ENCODE assay signal across 20 cellular contexts in the genomic region with DNA sequence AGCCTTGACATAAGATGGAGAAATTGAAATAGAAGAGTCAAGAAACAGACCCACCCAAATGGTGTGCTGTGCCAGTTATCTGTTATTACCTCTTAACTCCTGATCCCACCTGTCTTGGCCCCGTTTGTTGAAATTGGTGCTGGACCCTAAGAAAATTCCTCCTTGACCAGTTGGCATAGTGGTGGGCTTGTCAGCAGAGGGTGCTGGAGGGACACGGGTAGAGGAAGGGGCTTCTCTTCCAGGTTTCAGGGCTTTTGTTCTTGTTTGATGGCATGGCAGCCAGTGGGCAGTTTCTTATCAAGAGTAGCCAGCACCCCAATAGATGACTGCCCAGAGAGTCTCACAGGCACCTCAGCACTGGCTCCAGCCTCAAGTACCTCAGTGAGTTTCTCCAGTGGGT. TPM values are rescaled to one million over a fixed set of nuclear protein-coding genes. Genes with fewer than 3 reads are reported as not detected.
DNase-seq lines count a peak whose midpoint lies in the region; ATAC-seq and TF ChIP-seq lines count a peak whose summit lies in the region.
"Had no signal": no experiment of that assay in that cellular context is flagged by ENCODE, and none has a peak within 500 bp of the region (broad histone marks: within the 10 kb centered on the region; RNA-seq: fewer than 3 reads in every experiment).

No MANE protein-coding gene starts in this region.

- H3K27ac ChIP-seq in left lung: no peak overlapping the region
- H3K27ac ChIP-seq: BLaER1 treated with 17β-estradiol and CSF1 and Interleukin-3, amounts not matched to agents 10 nM and 100 nM had no signal

- intact Hi-C loops in left lung (cut with DNase I): no loop called here

- H3K4me3 ChIP-seq in left lung: no peak overlapping the region
- H3K4me3 ChIP-seq: BLaER1 treated with 17β-estradiol and CSF1 and Interleukin-3, amounts not matched to agents 10 nM and 100 nM had no signal

- H3K36me3 Mint-ChIP-seq in nephron progenitor cell (ENCODE audit: low read depth): no peaks in the 10 kb centered on the region
- H3K36me3 Mint-ChIP-seq: IgD-negative memory B cell had no signal

- H3K9me3 ChIP-seq in left lung: no peaks in the 10 kb centered on the region

- no peak overlapping the region for H3K27ac Mint-ChIP-seq in nephron progenitor cell
- H3K27ac Mint-ChIP-seq: activated CD4-positive, alpha-beta T cell treated with anti-CD3 and anti-CD28 coated beads, Interleukin-2, amount 10 ng/mL, durations not matched to agents 24 days and 14 days; IgD-negative memory B cell had no signal

- DNase-seq in DMS53 (lab: John Stamatoyannopoulos, UW): peak; percentile 3
- no peak for DNase-seq in DMS53 treated with DMSO at 0.1 percent for 48 hours (lab: John Stamatoyannopoulos, UW; ENCODE audit: unreplicated experiment)
- DNase-seq in NCI-H69 (lab: John Stamatoyannopoulos, UW): peak; percentile 11
- DNase-seq in dermis blood vessel endothelial cell: peak; percentile 1
- DNase-seq in nephron progenitor cell: peak; percentile 20
- no peak for DNase-seq in left lung
- no peak for DNase-seq in retina
- DNase-seq: 8988T; activated CD4-positive, alpha-beta T cell treated with anti-CD3 and anti-CD28 coated beads, Interleukin-2, amount 10 ng/mL, durations not matched to agents 24 days and 14 days; activated naive CD4-positive, alpha-beta T cell treated with anti-CD3 and anti-CD28 coated beads, Interleukin-2, amount 50 U/mL, for 16 hours; effector CD4-positive, alpha-beta T cell; hypothalamus; left ventricle myocardium superior; NCI-H2107; SHP77 treated with DMSO at 0.1 percent for 48 hours; stimulated activated naive CD4-positive, alpha-beta T cell treated with Interleukin-2 at 50 U/mL for 16 hours; T-helper 9 cell had no signal

- H3K9me3 Mint-ChIP-seq in nephron progenitor cell: peaks cover 4% of the 10 kb centered on the region

- H3K4me3 Mint-ChIP-seq in nephron progenitor cell: no peak overlapping the region
- H3K4me3 Mint-ChIP-seq: activated CD4-positive, alpha-beta T cell treated with anti-CD3 and anti-CD28 coated beads, Interleukin-2, amount 10 ng/mL, durations not matched to agents 24 days and 14 days had no signal

- ATAC-seq in left lung (no peak), GM21360 (IDR thresholded peaks at IDR 0.05; ENCODE audit: unreplicated experiment) (no peak)
- ATAC-seq: left ventricle myocardium superior had no signal

- H3K4me1 Mint-ChIP-seq in nephron progenitor cell: no peaks in the 10 kb centered on the region
- H3K4me1 Mint-ChIP-seq: IgD-negative memory B cell had no signal

- TF ChIP-seq CTCF in nephron progenitor cell (IDR thresholded peaks at IDR 0.05): peak; percentile 42
- no peak for TF ChIP-seq CTCF in left lung (IDR thresholded peaks at IDR 0.05)

- no peaks in the 10 kb centered on the region for H3K27me3 ChIP-seq in left lung
- H3K27me3 ChIP-seq: BLaER1 treated with 17β-estradiol and CSF1 and Interleukin-3, amounts not matched to agents 10 nM and 100 nM had no signal

- H3K36me3 ChIP-seq in left lung: no peaks in the 10 kb centered on the region

- H3K4me1 ChIP-seq in left lung: peaks cover 0 to 4% of the 10 kb centered on the region in 2 donors

- peaks cover 10% of the 10 kb centered on the region for H3K27me3 Mint-ChIP-seq in nephron progenitor cell (ENCODE audit: low read depth, poor library complexity)
- H3K27me3 Mint-ChIP-seq: activated CD4-positive, alpha-beta T cell treated with anti-CD3 and anti-CD28 coated beads, Interleukin-2, amount 10 ng/mL, durations not matched to agents 24 days and 14 days; IgD-negative memory B cell had no signal

RNA-seq across cellular contexts. Expression of gene PCBP3, which starts 51.6 kb away (rescaled TPM):
- total RNA-seq in dermis blood vessel endothelial cell (0.14 TPM in 1 of 2 replicates, not detected in the other), left lung (10 to 100 TPM in 1 of 2 donors, 1 to 10 TPM in 1; 4.0 to 13.8 TPM)

Comparison
In these comparisons a context has a peak if more than half of its experiments do, and no peak if none do; other contexts are left out.
1. DNase-seq: peak in DMS53 (single experiment), NCI-H69 (single experiment), dermis blood vessel endothelial cell (single experiment) and nephron progenitor cell (single experiment); none in DMS53 treated with DMSO at 0.1 percent for 48 hours (single experiment), left lung (0 of 2) and retina (single experiment).